ENCODE assay signal across 10 cellular contexts in the genomic region with DNA sequence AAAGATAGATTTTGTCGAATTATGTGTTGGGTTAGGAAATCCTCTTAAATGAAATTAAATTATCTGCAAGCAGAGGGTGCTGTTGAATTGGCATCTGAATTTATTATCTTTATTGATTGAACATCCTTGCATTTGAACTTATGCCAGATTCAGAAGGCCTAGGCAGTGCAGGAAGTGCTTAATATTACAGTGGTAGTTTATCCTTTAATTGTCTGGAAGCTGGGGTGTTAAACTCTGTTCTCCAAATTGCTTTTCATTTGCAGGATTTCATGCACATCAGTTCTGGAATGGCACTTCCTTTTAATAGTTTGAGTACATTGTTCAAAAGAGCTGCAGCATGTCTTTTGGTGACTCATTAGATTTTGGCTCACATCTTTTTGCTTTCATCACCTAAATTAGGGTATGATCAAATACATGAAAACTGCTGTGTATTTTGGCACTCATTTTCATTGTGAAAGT.
DNase-seq lines count a peak whose midpoint lies in the region; ATAC-seq, FAIRE-seq and TF ChIP-seq lines count a peak whose summit lies in the region.
"Had no signal": no experiment of that assay in that cellular context is flagged by ENCODE, and none has a peak within 500 bp of the region (broad histone marks: within the 10 kb centered on the region; RNA-seq: fewer than 3 reads in every experiment).

No MANE protein-coding gene starts in this region.

- ATAC-seq in GM18520 (IDR thresholded peaks at IDR 0.05; ENCODE audit: unreplicated experiment) = no peak

- DNase-seq in GM04504 (ENCODE audit: low read depth) = peak; percentile 45
- DNase-seq in NCI-H2081 (lab: John Stamatoyannopoulos, UW) = peak; percentile 70 to 91
- DNase-seq in bronchial epithelial cell (ENCODE audit: low read depth) = peak; percentile 71
- no peak for DNase-seq in GDM1 (lab: John Stamatoyannopoulos, UW)
- no peak for DNase-seq in DMS114 treated with DMSO at 0.1 percent for 48 hours (lab: John Stamatoyannopoulos, UW; ENCODE audit: unreplicated experiment)
- no peak for DNase-seq in ecto neural progenitor cell (ENCODE audit: low spot score)
- DNase-seq: cortex of kidney had no signal

- TF ChIP-seq RAD21 in neural cell (conservative IDR thresholded peaks at IDR 0.05) = peak; percentile 64

- H4K20me1 ChIP-seq in neural cell (ENCODE audit: insufficient read depth) = no peaks in the 10 kb centered on the region

- H2AFZ ChIP-seq in neural cell (ENCODE audit: low read depth, low read length) = no peak overlapping the region
- H2AFZ ChIP-seq: PC-9 had no signal

- H3K27me3 ChIP-seq in bronchial epithelial cell (ENCODE audit: control insufficient read depth, insufficient read depth, low read length) (no peaks in the 10 kb centered on the region), neural cell (ENCODE audit: insufficient read depth, low read depth, low read length) (no peaks in the 10 kb centered on the region)

- H3K4me2 ChIP-seq in neural cell (ENCODE audit: low read length) = no peak overlapping the region
- H3K4me2 ChIP-seq: PC-9 had no signal

- H3K4me3 ChIP-seq in bronchial epithelial cell (ENCODE audit: low read depth, low read length) = no peak overlapping the region
- no peak overlapping the region for H3K4me3 ChIP-seq in neural cell (ENCODE audit: low read length)
- H3K4me3 ChIP-seq: PC-9 had no signal

- H3K9me3 ChIP-seq in neural cell (ENCODE audit: low read length) = no peaks in the 10 kb centered on the region

- H3F3A ChIP-seq in neural cell (ENCODE audit: insufficient read depth, low read length, poor library complexity, severe bottlenecking) = no peaks in the 10 kb centered on the region

- no peak for TF ChIP-seq EP300 in neural cell (conservative IDR thresholded peaks at IDR 0.05; ENCODE audit: poor library complexity, severe bottlenecking)

- H3K36me3 ChIP-seq in bronchial epithelial cell (ENCODE audit: control insufficient read depth, insufficient read depth, low read length) = no peaks in the 10 kb centered on the region
- no peaks in the 10 kb centered on the region for H3K36me3 ChIP-seq in neural cell (ENCODE audit: insufficient read depth, low read length)

- FAIRE-seq in bronchial epithelial cell (lab: Jason Lieb, UNC) = no peak

- H3K27ac ChIP-seq in neural cell (ENCODE audit: low read length) = no peak overlapping the region
- H3K27ac ChIP-seq: PC-9 had no signal

- TF ChIP-seq CTCF in bronchial epithelial cell (IDR thresholded peaks at IDR 0.05; ENCODE audit: insufficient read depth, low read length, severe bottlenecking) (no peak), neural cell (IDR thresholded peaks at IDR 0.05; ENCODE audit: poor library complexity, severe bottlenecking) (peak; percentile 57)

- no peaks in the 10 kb centered on the region for H3K9me2 ChIP-seq in neural cell (ENCODE audit: insufficient read depth, low read length)

- no peak overlapping the region for H3K9ac ChIP-seq in neural cell (ENCODE audit: low read length)

- no peaks in the 10 kb centered on the region for H3K79me2 ChIP-seq in neural cell (replicated peaks; ENCODE audit: insufficient read depth, low read length)

TF ChIP-seq in neural cell, 6 proteins besides CTCF, POLR2A, EP300 and RAD21:
- TF ChIP-seq SMC3 (conservative IDR thresholded peaks at IDR 0.05; ENCODE audit: poor library complexity) = peak; percentile 58
- TF ChIP-seq MXI1 (conservative IDR thresholded peaks at IDR 0.05; ENCODE audit: poor library complexity, severe bottlenecking) = no peak

Comparison
In these comparisons a context has a peak if more than half of its experiments do, and no peak if none do; other contexts are left out.
1. DNase-seq: peak in GM04504 (single experiment), NCI-H2081 (2 of 2) and bronchial epithelial cell (single experiment); none in GDM1 (single experiment), DMS114 treated with DMSO at 0.1 percent for 48 hours (single experiment) and ecto neural progenitor cell (single experiment).